1 cellular context compared by ENCODE assay signal in genomic region chr17:61459434-61459809, GRCh38.
TF ChIP-seq lines count a peak whose summit lies in the region.

No MANE protein-coding gene starts in this region.

TF ChIP-seq in HepG2, 621 proteins besides CTCF, POLR2A, EP300 and RAD21 (continued from another document):
- TF ChIP-seq ZNF574 (CRISPR knock-in tag; IDR thresholded peaks at IDR 0.05) (no peak), CAMTA2 (CRISPR knock-in tag; IDR thresholded peaks at IDR 0.05; ENCODE audit: borderline replicate concordance) (no peak)
